17 cellular contexts compared by ENCODE assay signal in the genomic region with DNA sequence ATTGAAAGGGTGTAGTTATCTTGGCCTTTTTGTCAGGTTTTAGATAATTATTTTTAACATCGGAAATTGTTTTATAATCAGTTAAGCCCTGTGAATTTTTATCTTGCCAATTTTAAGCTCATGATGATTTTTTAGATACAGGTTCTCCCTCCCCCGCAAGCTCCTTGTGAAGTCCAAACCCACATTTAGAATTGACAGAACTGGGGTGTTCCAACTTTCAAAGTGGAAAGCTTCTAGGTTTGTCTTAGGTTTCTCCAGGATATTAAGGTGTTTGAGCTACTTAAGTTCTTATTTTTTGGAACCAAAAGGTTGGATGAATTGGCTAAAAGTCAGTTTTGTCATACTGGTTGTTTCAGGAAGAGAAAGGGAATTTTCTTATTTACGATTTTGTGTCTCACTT. TPM values are rescaled to one million over a fixed set of nuclear protein-coding genes. Genes with fewer than 3 reads are reported as not detected.
DNase-seq lines count a peak whose midpoint lies in the region; ATAC-seq and TF ChIP-seq lines count a peak whose summit lies in the region.
"Had no signal": no experiment of that assay in that cellular context is flagged by ENCODE, and none has a peak within 500 bp of the region (broad histone marks: within the 10 kb centered on the region; RNA-seq: fewer than 3 reads in every experiment).

No MANE protein-coding gene starts in this region.

- no peak for DNase-seq in activated naive CD4-positive, alpha-beta T cell treated with anti-CD3 and anti-CD28 coated beads, Interleukin-2, amount 10 ng/mL, durations not matched to agents 7 days and 5 days
- no peak for DNase-seq in activated naive CD4-positive, alpha-beta T cell treated with Interleukin-2 at 50 U/mL for 16 hours
- DNase-seq in progenitor cell of endocrine pancreas (ENCODE audit: low spot score, unreplicated experiment), result no peak
- no peak for DNase-seq in stimulated activated CD4-positive, alpha-beta T cell treated with anti-CD3 and anti-CD28 coated beads, Interleukin-15, amount 100 ng/mL, for 24 hours
- DNase-seq: activated CD4-positive, CD25-positive, alpha-beta regulatory T cell treated with anti-CD3 and anti-CD28 coated beads, Interleukin-2, amount 50 U/mL, for 72 hours; activated CD8-positive, alpha-beta memory T cell treated with anti-CD3 and anti-CD28 coated beads, Interleukin-2, amount 50 U/mL, for 48 hours; activated naive CD4-positive, alpha-beta T cell treated with anti-CD3 and anti-CD28 coated beads, Interleukin-2, amount 50 U/mL, for 16 hours; body of pancreas; NCI-H1105; ovary; sigmoid colon; stimulated activated CD4-positive, alpha-beta T cell treated with anti-CD3 and anti-CD28 coated beads, Interleukin-1b, Interleukin-23, amount 100 ng/mL, for 48 hours; stomach had no signal

- no peaks in the 10 kb centered on the region for H3K27me3 Mint-ChIP-seq in activated naive CD4-positive, alpha-beta T cell treated with anti-CD3 and anti-CD28 coated beads, Interleukin-2, amount 10 ng/mL, durations not matched to agents 7 days and 5 days
- H3K27me3 Mint-ChIP-seq in progenitor cell of endocrine pancreas, result no peaks in the 10 kb centered on the region

- H3K36me3 Mint-ChIP-seq in activated naive CD4-positive, alpha-beta T cell treated with anti-CD3 and anti-CD28 coated beads, Interleukin-2, amount 10 ng/mL, durations not matched to agents 7 days and 5 days, result peaks cover 65% of the 10 kb centered on the region
- H3K36me3 Mint-ChIP-seq in progenitor cell of endocrine pancreas (ENCODE audit: insufficient read depth), result peaks cover 27% of the 10 kb centered on the region

- H3K4me1 ChIP-seq in HUES6 (ENCODE audit: control insufficient read depth, insufficient read depth, low read length), result no peaks in the 10 kb centered on the region; the same call in 1 of the 2 replicates
- H3K4me1 ChIP-seq: body of pancreas had no signal

- H3K9ac ChIP-seq in HUES6 (ENCODE audit: low read length), result no peak overlapping the region

- H3K27ac ChIP-seq in HUES6 (ENCODE audit: low read depth, low read length), result peak overlapping the region; percentile 14; the same call in 1 of the 2 replicates
- H3K27ac ChIP-seq in cingulate gyrus (ENCODE audit: low read depth, low read length), result peak overlapping the region; percentile 21
- H3K27ac ChIP-seq: ovary, sigmoid colon had no signal

- no peak overlapping the region for H3K4me3 ChIP-seq in HUES6 (ENCODE audit: low read depth, low read length)
- H3K4me3 ChIP-seq: body of pancreas, ovary, sigmoid colon, stomach had no signal

- no peaks in the 10 kb centered on the region for H3K27me3 ChIP-seq in HUES6 (ENCODE audit: control insufficient read depth, insufficient read depth, low read length)
- H3K27me3 ChIP-seq: body of pancreas, ovary, sigmoid colon, stomach had no signal

- H3K4me1 Mint-ChIP-seq in activated naive CD4-positive, alpha-beta T cell treated with anti-CD3 and anti-CD28 coated beads, Interleukin-2, amount 10 ng/mL, durations not matched to agents 7 days and 5 days, result peaks cover 8% of the 10 kb centered on the region
- H3K4me1 Mint-ChIP-seq in progenitor cell of endocrine pancreas (ENCODE audit: low read depth), result peaks cover 1% of the 10 kb centered on the region

- peak overlapping the region; percentile 35 for H3K27ac Mint-ChIP-seq in activated naive CD4-positive, alpha-beta T cell treated with anti-CD3 and anti-CD28 coated beads, Interleukin-2, amount 10 ng/mL, durations not matched to agents 7 days and 5 days
- H3K27ac Mint-ChIP-seq in progenitor cell of endocrine pancreas, result peak overlapping the region; percentile 50

- peaks cover 99% of the 10 kb centered on the region for H3K36me3 ChIP-seq in HUES6 (ENCODE audit: control insufficient read depth, insufficient read depth, low read length)
- H3K36me3 ChIP-seq: ovary had no signal

- no peaks in the 10 kb centered on the region for H3K9me3 ChIP-seq in HUES6 (ENCODE audit: control insufficient read depth, insufficient read depth, low read depth, low read length)
- H3K9me3 ChIP-seq: body of pancreas, ovary, sigmoid colon, stomach had no signal

- no peaks in the 10 kb centered on the region for H3K9me3 Mint-ChIP-seq in activated naive CD4-positive, alpha-beta T cell treated with anti-CD3 and anti-CD28 coated beads, Interleukin-2, amount 10 ng/mL, durations not matched to agents 7 days and 5 days
- no peaks in the 10 kb centered on the region for H3K9me3 Mint-ChIP-seq in progenitor cell of endocrine pancreas (ENCODE audit: low read depth)

- no peak for TF ChIP-seq CTCF in progenitor cell of endocrine pancreas (IDR thresholded peaks at IDR 0.05; ENCODE audit: unreplicated experiment)

- no peak overlapping the region for H3K4me3 Mint-ChIP-seq in activated naive CD4-positive, alpha-beta T cell treated with anti-CD3 and anti-CD28 coated beads, Interleukin-2, amount 10 ng/mL, durations not matched to agents 7 days and 5 days
- H3K4me3 Mint-ChIP-seq in progenitor cell of endocrine pancreas (ENCODE audit: low read depth), result no peak overlapping the region

- CTCF ChIA-PET in activated naive CD4-positive, alpha-beta T cell treated with anti-CD3 and anti-CD28 coated beads, Interleukin-2, amount 10 ng/mL, durations not matched to agents 7 days and 5 days (lab: Charles Lee), result interaction anchor here (0.8 kb wide), 1 partner anchor 25 kb away, joined by 3 read pairs; no protein-coding TSS in a partner anchor

- ATAC-seq in GM19397 (IDR thresholded peaks at IDR 0.05; ENCODE audit: unreplicated experiment) (no peak), HG03460 (IDR thresholded peaks at IDR 0.05; ENCODE audit: unreplicated experiment) (no peak)
- ATAC-seq: body of pancreas had no signal

RNA-seq across cellular contexts. Expression of a gene that starts 49.1 kb away (rescaled TPM):
- 167 and 175 TPM in 2 replicates for total RNA-seq in progenitor cell of endocrine pancreas
